Comparison of ENCODE assay signal across 1 cellular context in genomic region chr1:153532769-153533599, GRCh38.
TF ChIP-seq lines count a peak whose summit lies in the region.

No MANE protein-coding gene starts in this region.

TF ChIP-seq in K562, 482 proteins besides CTCF, POLR2A, EP300 and RAD21 (continues in another document):
- TF ChIP-seq NRF1 (conservative IDR thresholded peaks at IDR 0.05 in 1 of 2, IDR thresholded peaks at IDR 0.05 in 1 of 2) (no peak), ILF3 (IDR thresholded peaks at IDR 0.05; ENCODE audit: borderline replicate concordance) (no peak), BRF1 (IDR thresholded peaks at IDR 0.05; ENCODE audit: borderline replicate concordance, extremely low read depth, insufficient read length) (no peak), NR4A1 (CRISPR knock-in tag; IDR thresholded peaks at IDR 0.05) (no peak), NR4A1 (tag; IDR thresholded peaks at IDR 0.05) (no peak), IFI16 (CRISPR knock-in tag; IDR thresholded peaks at IDR 0.05) (no peak), RBM15 (IDR thresholded peaks at IDR 0.05; ENCODE audit: insufficient read depth, low read length) (no peak), KAT2B (IDR thresholded peaks at IDR 0.05; ENCODE audit: low read depth, low read length) (no peak), ZNF239 (CRISPR knock-in tag; IDR thresholded peaks at IDR 0.05) (no peak), ZNF609 (CRISPR knock-in tag; IDR thresholded peaks at IDR 0.05; ENCODE audit: borderline replicate concordance) (no peak), RBM39 (optimal IDR thresholded peaks at IDR 0.05; ENCODE audit: low read depth, low read length) (no peak), TCF7L2 (IDR thresholded peaks at IDR 0.05; ENCODE audit: low read depth, low read length) (no peak), ZNF124 (CRISPR knock-in tag; IDR thresholded peaks at IDR 0.05) (no peak), KDM1A (IDR thresholded peaks at IDR 0.05) (no peak), YBX1 (IDR thresholded peaks at IDR 0.05) (no peak), ZBTB8A (IDR thresholded peaks at IDR 0.05; ENCODE audit: partially characterized antibody) (no peak), NFXL1 (CRISPR knock-in tag; IDR thresholded peaks at IDR 0.05) (no peak), ESRRA (IDR thresholded peaks at IDR 0.05; ENCODE audit: borderline replicate concordance, low read depth) (0 out of 2 replicates have a peak, but pooled peaks have one; percentile 35), MTF1 (CRISPR knock-in tag; IDR thresholded peaks at IDR 0.05; ENCODE audit: borderline replicate concordance) (no peak), CREB1 (IDR thresholded peaks at IDR 0.05) (no peak), CREB1 (CRISPR knock-in tag; IDR thresholded peaks at IDR 0.05) (no peak), ERF (CRISPR knock-in tag; IDR thresholded peaks at IDR 0.05) (no peak), CCNT2 (IDR thresholded peaks at IDR 0.05; ENCODE audit: borderline replicate concordance, extremely low read depth, insufficient read length, low read depth, low read length) (no peak), ZFX (CRISPR knock-in tag; IDR thresholded peaks at IDR 0.05) (peak; percentile 51), SIN3A (IDR thresholded peaks at IDR 0.05; ENCODE audit: borderline replicate concordance in 2 of 2, control insufficient read depth in 1 of 2, low read depth in 2 of 2, low read length in 2 of 2) (no peak), PRMT5 (CRISPR knock-in tag; IDR thresholded peaks at IDR 0.05) (no peak), CHD4 (IDR thresholded peaks at IDR 0.05; ENCODE audit: insufficient read depth, insufficient replicate concordance, low read depth, low read length, poor library complexity, severe bottlenecking) (no peak), SIX5 (IDR thresholded peaks at IDR 0.05; ENCODE audit: borderline replicate concordance in 1 of 2, insufficient read depth in 1 of 2, low read depth in 1 of 2, low read length in 2 of 2) (no peak), TAF15 (IDR thresholded peaks at IDR 0.05; ENCODE audit: low read depth, low read length) (no peak), SMAD2 (IDR thresholded peaks at IDR 0.05; ENCODE audit: low read depth, low read length) (no peak), SP2 (IDR thresholded peaks at IDR 0.05; ENCODE audit: extremely low read depth, low read depth, low read length, poor library complexity, severe bottlenecking) (no peak), ZNF146 (CRISPR knock-in tag; IDR thresholded peaks at IDR 0.05; ENCODE audit: unreplicated experiment) (no peak), FOXP1 (CRISPR knock-in tag; IDR thresholded peaks at IDR 0.05) (no peak), CBFB (CRISPR knock-in tag; IDR thresholded peaks at IDR 0.05) (no peak), NCOA2 (IDR thresholded peaks at IDR 0.05; ENCODE audit: partially characterized antibody in 2 of 2) (no peak), RB1 (IDR thresholded peaks at IDR 0.05; ENCODE audit: low read depth) (peak; percentile 50; the same call in 1 of the 2 replicates), KHSRP (IDR thresholded peaks at IDR 0.05) (no peak), MLX (CRISPR knock-in tag; conservative IDR thresholded peaks at IDR 0.05) (no peak), CUX1 (CRISPR knock-in tag; IDR thresholded peaks at IDR 0.05) (no peak), E2F6 (IDR thresholded peaks at IDR 0.05; ENCODE audit: borderline replicate concordance in 1 of 2, extremely low read depth in 1 of 2, insufficient read depth in 1 of 2, insufficient read length in 1 of 2, low read depth in 1 of 2, low read length in 1 of 2, poor library complexity in 1 of 2, severe bottlenecking in 1 of 2) (peak in 1 of 2 experiments; percentile 15), SP1 (CRISPR knock-in tag; IDR thresholded peaks at IDR 0.05) (no peak), MAFG (tag; conservative IDR thresholded peaks at IDR 0.05) (no peak), MNT (conservative IDR thresholded peaks at IDR 0.05) (0 out of 4 replicates have a peak, but pooled peaks of 1 of the 2 experiments have one; percentile 15), TFAM (CRISPR knock-in tag; conservative IDR thresholded peaks at IDR 0.05) (no peak), LCOR (CRISPR knock-in tag; IDR thresholded peaks at IDR 0.05) (no peak), ZNF785 (CRISPR knock-in tag; IDR thresholded peaks at IDR 0.05) (no peak), ZNF174 (CRISPR knock-in tag; IDR thresholded peaks at IDR 0.05) (no peak), RBFOX2 (IDR thresholded peaks at IDR 0.05; ENCODE audit: low read depth, low read length) (0 out of 2 replicates have a peak, but pooled peaks have one; percentile 43), TSC22D4 (tag; IDR thresholded peaks at IDR 0.05) (no peak), GABPA (tag; conservative IDR thresholded peaks at IDR 0.05; ENCODE audit: low read depth) (no peak)
- TF ChIP-seq, protein P1, sequence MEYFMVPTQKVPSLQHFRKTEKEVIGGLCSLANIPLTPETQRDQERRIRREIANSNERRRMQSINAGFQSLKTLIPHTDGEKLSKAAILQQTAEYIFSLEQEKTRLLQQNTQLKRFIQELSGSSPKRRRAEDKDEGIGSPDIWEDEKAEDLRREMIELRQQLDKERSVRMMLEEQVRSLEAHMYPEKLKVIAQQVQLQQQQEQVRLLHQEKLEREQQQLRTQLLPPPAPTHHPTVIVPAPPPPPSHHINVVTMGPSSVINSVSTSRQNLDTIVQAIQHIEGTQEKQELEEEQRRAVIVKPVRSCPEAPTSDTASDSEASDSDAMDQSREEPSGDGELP (CRISPR knock-in tag; IDR thresholded peaks at IDR 0.05; ENCODE audit: borderline replicate concordance), result peak; percentile 70; the same call in 1 of the 2 replicates
- TF ChIP-seq, protein P2, sequence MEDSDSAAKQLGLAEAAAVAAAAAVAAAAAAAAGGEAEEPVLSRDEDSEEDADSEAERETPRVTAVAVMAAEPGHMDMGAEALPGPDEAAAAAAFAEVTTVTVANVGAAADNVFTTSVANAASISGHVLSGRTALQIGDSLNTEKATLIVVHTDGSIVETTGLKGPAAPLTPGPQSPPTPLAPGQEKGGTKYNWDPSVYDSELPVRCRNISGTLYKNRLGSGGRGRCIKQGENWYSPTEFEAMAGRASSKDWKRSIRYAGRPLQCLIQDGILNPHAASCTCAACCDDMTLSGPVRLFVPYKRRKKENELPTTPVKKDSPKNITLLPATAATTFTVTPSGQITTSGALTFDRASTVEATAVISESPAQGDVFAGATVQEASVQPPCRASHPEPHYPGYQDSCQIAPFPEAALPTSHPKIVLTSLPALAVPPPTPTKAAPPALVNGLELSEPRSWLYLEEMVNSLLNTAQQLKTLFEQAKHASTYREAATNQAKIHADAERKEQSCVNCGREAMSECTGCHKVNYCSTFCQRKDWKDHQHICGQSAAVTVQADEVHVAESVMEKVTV (CRISPR knock-in tag; IDR thresholded peaks at IDR 0.05), result peak; percentile 76
- TF ChIP-seq, protein P3, sequence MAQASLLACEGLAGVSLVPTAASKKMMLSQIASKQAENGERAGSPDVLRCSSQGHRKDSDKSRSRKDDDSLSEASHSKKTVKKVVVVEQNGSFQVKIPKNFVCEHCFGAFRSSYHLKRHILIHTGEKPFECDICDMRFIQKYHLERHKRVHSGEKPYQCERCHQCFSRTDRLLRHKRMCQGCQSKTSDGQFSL (CRISPR knock-in tag; IDR thresholded peaks at IDR 0.05), result no peak
- TF ChIP-seq, protein P3 (tag; IDR thresholded peaks at IDR 0.05), result no peak
- TF ChIP-seq, protein P4, sequence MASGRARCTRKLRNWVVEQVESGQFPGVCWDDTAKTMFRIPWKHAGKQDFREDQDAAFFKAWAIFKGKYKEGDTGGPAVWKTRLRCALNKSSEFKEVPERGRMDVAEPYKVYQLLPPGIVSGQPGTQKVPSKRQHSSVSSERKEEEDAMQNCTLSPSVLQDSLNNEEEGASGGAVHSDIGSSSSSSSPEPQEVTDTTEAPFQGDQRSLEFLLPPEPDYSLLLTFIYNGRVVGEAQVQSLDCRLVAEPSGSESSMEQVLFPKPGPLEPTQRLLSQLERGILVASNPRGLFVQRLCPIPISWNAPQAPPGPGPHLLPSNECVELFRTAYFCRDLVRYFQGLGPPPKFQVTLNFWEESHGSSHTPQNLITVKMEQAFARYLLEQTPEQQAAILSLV (tag; IDR thresholded peaks at IDR 0.05), result no peak
